ENCODE assay signal across 26 cellular contexts in genomic region chr2:240769096-240769495, GRCh38. TPM values are rescaled to one million over a fixed set of nuclear protein-coding genes. Genes with fewer than 3 reads are reported as not detected.
"Had no signal": no experiment of that assay in that cellular context is flagged by ENCODE, and none has a peak within 500 bp of the region (broad histone marks: within the 10 kb centered on the region; RNA-seq: fewer than 3 reads in every experiment).

No MANE protein-coding gene starts in this region.

- H3K9me3 ChIP-seq: left ventricle myocardium inferior, mucosa of descending colon, pancreas, prostate gland, stomach, suprapubic skin, tibial nerve, uterus had no signal

- H3K27me3 ChIP-seq: pancreas, suprapubic skin, tibial nerve, uterus had no signal

- H3K4me3 ChIP-seq: left ventricle myocardium inferior, lung, mucosa of descending colon, pancreas, prostate gland, skin epidermis, stomach, suprapubic skin, tibial nerve, uterus had no signal

- DNase-seq: islet precursor cell; left ventricle myocardium inferior; midbrain; mucosa of descending colon; naive thymus-derived CD4-positive, alpha-beta T cell; nucleus accumbens; pancreas; retina; right cardiac atrium; stimulated activated CD4-positive, alpha-beta T cell treated with anti-CD3 and anti-CD28 coated beads, Interleukin-12 subunit alpha, Interleukin-12 subunit beta, amount 100 ng/mL, for 4 hours; stimulated activated CD4-positive, alpha-beta T cell treated with anti-CD3 and anti-CD28 coated beads, Interleukin-15, amount 100 ng/mL, for 24 hours; stimulated activated CD4-positive, alpha-beta T cell treated with anti-CD3 and anti-CD28 coated beads, Interleukin-2, amount 100 ng/mL, for 24 hours; stimulated activated CD4-positive, alpha-beta T cell treated with anti-CD3 and anti-CD28 coated beads, Interleukin-4, amount 100 ng/mL, for 1 hour; stimulated activated naive B cell treated with anti-CD40 and anti-IgM and Interleukin-4, amounts not matched to agents 10 μg/mL and 1 μg/mL and 100 μg/mL, for 72 hours; stimulated activated naive CD8-positive, alpha-beta T cell treated with anti-CD3 and anti-CD28 coated beads, Interleukin-15, Interleukin-2, amounts not matched to agents 100 U/mL and 50 U/mL, for 24 hours; stomach; uterus had no signal

- H3K36me3 ChIP-seq: left ventricle myocardium inferior, prostate gland, stomach, suprapubic skin, uterus had no signal

- ATAC-seq: mucosa of descending colon; naive thymus-derived CD4-positive, alpha-beta T cell; natural killer cell treated with Interleukin-12 subunit alpha and Interleukin-12 subunit beta and Interleukin-15 and Interleukin-18, amount 100 ng/mL, for 72 hours; pancreas; right cardiac atrium; sciatic nerve; stimulated activated naive B cell treated with anti-CD40 and anti-IgM and Interleukin-4, amounts not matched to agents 10 μg/mL and 1 μg/mL and 100 μg/mL, for 72 hours; stimulated activated naive CD8-positive, alpha-beta T cell treated with anti-CD3 and anti-CD28 coated beads, Interleukin-15, Interleukin-2, amounts not matched to agents 100 U/mL and 50 U/mL, for 24 hours had no signal

- H3K4me1 ChIP-seq: left ventricle myocardium inferior, pancreas, prostate gland, stomach, suprapubic skin, tibial nerve, uterus had no signal

- H3K27ac ChIP-seq: left ventricle myocardium inferior, pancreas, prostate gland, skin epidermis, stomach, suprapubic skin, tibial nerve, uterus had no signal

RNA-seq across cellular contexts. Expression of gene KIF1A, which starts 50.9 kb away (rescaled TPM):
- total RNA-seq: mesenteric fat pad, osteoblast had no signal
- polyA plus RNA-seq: naive thymus-derived CD4-positive, alpha-beta T cell had no signal
